ENCODE assay signal across 10 cellular contexts in genomic region chr4:128310266-128310697, GRCh38. TPM values are rescaled to one million over a fixed set of nuclear protein-coding genes. Genes with fewer than 3 reads are reported as not detected.
DNase-seq lines count a peak whose midpoint lies in the region; ATAC-seq and TF ChIP-seq lines count a peak whose summit lies in the region.
"Had no signal": no experiment of that assay in that cellular context is flagged by ENCODE, and none has a peak within 500 bp of the region (broad histone marks: within the 10 kb centered on the region; RNA-seq: fewer than 3 reads in every experiment).

No MANE protein-coding gene starts in this region.

- DNase-seq in DMS79 treated with DMSO at 0.1 percent for 48 hours (lab: John Stamatoyannopoulos, UW): peak; percentile 13
- DNase-seq in DMS79 (lab: John Stamatoyannopoulos, UW): no peak
- DNase-seq in left ventricle myocardium inferior: peak; percentile 25
- peak; percentile 14 to 16 for DNase-seq in thyroid gland
- no peak for DNase-seq in 8988T
- no peak for DNase-seq in NCI-H1436 treated with DMSO at 0.1 percent for 48 hours (lab: John Stamatoyannopoulos, UW)

- TF ChIP-seq CTCF in left ventricle myocardium inferior (IDR thresholded peaks at IDR 0.05; ENCODE audit: borderline replicate concordance): peak; percentile 53
- TF ChIP-seq CTCF in thyroid gland (IDR thresholded peaks at IDR 0.05): peak in 1 of 6 experiments; percentile 15

- H3K27ac ChIP-seq in left ventricle myocardium inferior (replicated peaks): peak overlapping the region; percentile 55
- H3K27ac ChIP-seq in thyroid gland: no peak overlapping the region
- H3K27ac ChIP-seq: 22Rv1, gastroesophageal sphincter had no signal

- no peaks in the 10 kb centered on the region for H3K36me3 ChIP-seq in left ventricle myocardium inferior
- H3K36me3 ChIP-seq in thyroid gland: no peaks in the 10 kb centered on the region
- H3K36me3 ChIP-seq: gastroesophageal sphincter had no signal

- 53 to 62% methylated on average over 6 of the region's 6 CpGs for WGBS in thyroid gland, 2 donors

- ATAC-seq in SK-N-SH treated with all-trans-retinoic acid at 6 μM for 48 hours (peak; percentile 83), GM21717 (IDR thresholded peaks at IDR 0.05; ENCODE audit: unreplicated experiment) (no peak)

- H3K4me1 ChIP-seq in left ventricle myocardium inferior (peaks cover 33% of the 10 kb centered on the region), thyroid gland (peaks cover 20% of the 10 kb centered on the region in 2 donors)

- no peak for TF ChIP-seq POLR2A in thyroid gland (IDR thresholded peaks at IDR 0.05)

- H3K4me3 ChIP-seq in left ventricle myocardium inferior (no peak overlapping the region), thyroid gland (replicated peaks in 1 of 3) (no peak overlapping the region)
- H3K4me3 ChIP-seq: gastroesophageal sphincter had no signal

- H3K9me3 ChIP-seq in left ventricle myocardium inferior (replicated peaks) (no peaks in the 10 kb centered on the region), thyroid gland (no peaks in the 10 kb centered on the region)
- H3K9me3 ChIP-seq: gastroesophageal sphincter had no signal

- no peaks in the 10 kb centered on the region for H3K27me3 ChIP-seq in left ventricle myocardium inferior (ENCODE audit: low read depth)
- no peaks in the 10 kb centered on the region for H3K27me3 ChIP-seq in thyroid gland
- H3K27me3 ChIP-seq: gastroesophageal sphincter had no signal

- intact Hi-C loops in left ventricle myocardium inferior (cut with micrococcal nuclease): no loop called here
- intact Hi-C loops in thyroid gland (cut with DNase I): no loop called here

TF ChIP-seq in SK-N-SH treated with all-trans-retinoic acid at 6 μM for 48 hours, 23 proteins besides CTCF, POLR2A, EP300 and RAD21:
- TF ChIP-seq SNAI2 (CRISPR knock-in tag; IDR thresholded peaks at IDR 0.05): no peak
- TF ChIP-seq ESRRG (CRISPR knock-in tag; IDR thresholded peaks at IDR 0.05): no peak
- TF ChIP-seq GLIS3 (CRISPR knock-in tag; IDR thresholded peaks at IDR 0.05): no peak
- TF ChIP-seq ZNF565 (CRISPR knock-in tag; conservative IDR thresholded peaks at IDR 0.05; ENCODE audit: low read depth): no peak
- TF ChIP-seq ZFP30 (CRISPR knock-in tag; IDR thresholded peaks at IDR 0.05): no peak
- TF ChIP-seq RARB (CRISPR knock-in tag; IDR thresholded peaks at IDR 0.05): no peak
- TF ChIP-seq PATZ1 (CRISPR knock-in tag; IDR thresholded peaks at IDR 0.05; ENCODE audit: borderline replicate concordance): no peak
- TF ChIP-seq TCF4 (CRISPR knock-in tag; IDR thresholded peaks at IDR 0.05; ENCODE audit: borderline replicate concordance): no peak; the same call in 1 of the 2 replicates
- TF ChIP-seq, protein P1, sequence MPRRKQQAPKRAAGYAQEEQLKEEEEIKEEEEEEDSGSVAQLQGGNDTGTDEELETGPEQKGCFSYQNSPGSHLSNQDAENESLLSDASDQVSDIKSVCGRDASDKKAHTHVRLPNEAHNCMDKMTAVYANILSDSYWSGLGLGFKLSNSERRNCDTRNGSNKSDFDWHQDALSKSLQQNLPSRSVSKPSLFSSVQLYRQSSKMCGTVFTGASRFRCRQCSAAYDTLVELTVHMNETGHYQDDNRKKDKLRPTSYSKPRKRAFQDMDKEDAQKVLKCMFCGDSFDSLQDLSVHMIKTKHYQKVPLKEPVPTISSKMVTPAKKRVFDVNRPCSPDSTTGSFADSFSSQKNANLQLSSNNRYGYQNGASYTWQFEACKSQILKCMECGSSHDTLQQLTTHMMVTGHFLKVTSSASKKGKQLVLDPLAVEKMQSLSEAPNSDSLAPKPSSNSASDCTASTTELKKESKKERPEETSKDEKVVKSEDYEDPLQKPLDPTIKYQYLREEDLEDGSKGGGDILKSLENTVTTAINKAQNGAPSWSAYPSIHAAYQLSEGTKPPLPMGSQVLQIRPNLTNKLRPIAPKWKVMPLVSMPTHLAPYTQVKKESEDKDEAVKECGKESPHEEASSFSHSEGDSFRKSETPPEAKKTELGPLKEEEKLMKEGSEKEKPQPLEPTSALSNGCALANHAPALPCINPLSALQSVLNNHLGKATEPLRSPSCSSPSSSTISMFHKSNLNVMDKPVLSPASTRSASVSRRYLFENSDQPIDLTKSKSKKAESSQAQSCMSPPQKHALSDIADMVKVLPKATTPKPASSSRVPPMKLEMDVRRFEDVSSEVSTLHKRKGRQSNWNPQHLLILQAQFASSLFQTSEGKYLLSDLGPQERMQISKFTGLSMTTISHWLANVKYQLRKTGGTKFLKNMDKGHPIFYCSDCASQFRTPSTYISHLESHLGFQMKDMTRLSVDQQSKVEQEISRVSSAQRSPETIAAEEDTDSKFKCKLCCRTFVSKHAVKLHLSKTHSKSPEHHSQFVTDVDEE (CRISPR knock-in tag; IDR thresholded peaks at IDR 0.05): no peak
- TF ChIP-seq CREB5 (CRISPR knock-in tag; IDR thresholded peaks at IDR 0.05; ENCODE audit: low read depth): no peak
- no peak for TF ChIP-seq ARNTL (CRISPR knock-in tag; IDR thresholded peaks at IDR 0.05; ENCODE audit: borderline replicate concordance, low read depth)
- TF ChIP-seq, protein P2, sequence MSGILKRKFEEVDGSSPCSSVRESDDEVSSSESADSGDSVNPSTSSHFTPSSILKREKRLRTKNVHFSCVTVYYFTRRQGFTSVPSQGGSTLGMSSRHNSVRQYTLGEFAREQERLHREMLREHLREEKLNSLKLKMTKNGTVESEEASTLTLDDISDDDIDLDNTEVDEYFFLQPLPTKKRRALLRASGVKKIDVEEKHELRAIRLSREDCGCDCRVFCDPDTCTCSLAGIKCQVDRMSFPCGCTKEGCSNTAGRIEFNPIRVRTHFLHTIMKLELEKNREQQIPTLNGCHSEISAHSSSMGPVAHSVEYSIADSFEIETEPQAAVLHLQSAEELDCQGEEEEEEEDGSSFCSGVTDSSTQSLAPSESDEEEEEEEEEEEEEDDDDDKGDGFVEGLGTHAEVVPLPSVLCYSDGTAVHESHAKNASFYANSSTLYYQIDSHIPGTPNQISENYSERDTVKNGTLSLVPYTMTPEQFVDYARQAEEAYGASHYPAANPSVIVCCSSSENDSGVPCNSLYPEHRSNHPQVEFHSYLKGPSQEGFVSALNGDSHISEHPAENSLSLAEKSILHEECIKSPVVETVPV (CRISPR knock-in tag; IDR thresholded peaks at IDR 0.05): no peak
- TF ChIP-seq ZC3H10 (CRISPR knock-in tag; IDR thresholded peaks at IDR 0.05): no peak
- TF ChIP-seq PPARA (CRISPR knock-in tag; IDR thresholded peaks at IDR 0.05; ENCODE audit: borderline replicate concordance): no peak
- no peak for TF ChIP-seq TOX (CRISPR knock-in tag; IDR thresholded peaks at IDR 0.05; ENCODE audit: borderline replicate concordance)
- TF ChIP-seq ZNF70 (CRISPR knock-in tag; IDR thresholded peaks at IDR 0.05): no peak
- TF ChIP-seq ISL1 (CRISPR knock-in tag; IDR thresholded peaks at IDR 0.05): no peak
- TF ChIP-seq OSR1 (CRISPR knock-in tag; IDR thresholded peaks at IDR 0.05): no peak
TF ChIP-seq in SK-N-SH treated with all-trans-retinoic acid at 6 μM for 48 hours: peak in this region for 0.

RNA-seq across cellular contexts. Expression of gene PGRMC2, which starts 22.7 kb away (rescaled TPM):
- total RNA-seq in left ventricle myocardium inferior (65.4 TPM), thyroid gland (10 to 100 TPM; 46.5 to 68.9 (median 50.2) TPM)

Comparison
In these comparisons a context has a peak if more than half of its experiments do, and no peak if none do; other contexts are left out.
1. DNase-seq: peak in DMS79 treated with DMSO at 0.1 percent for 48 hours (single experiment), left ventricle myocardium inferior (single experiment) and thyroid gland (2 of 2); none in DMS79 (single experiment), 8988T (single experiment) and NCI-H1436 treated with DMSO at 0.1 percent for 48 hours (single experiment).